11 cellular contexts compared by ENCODE assay signal in the genomic region with DNA sequence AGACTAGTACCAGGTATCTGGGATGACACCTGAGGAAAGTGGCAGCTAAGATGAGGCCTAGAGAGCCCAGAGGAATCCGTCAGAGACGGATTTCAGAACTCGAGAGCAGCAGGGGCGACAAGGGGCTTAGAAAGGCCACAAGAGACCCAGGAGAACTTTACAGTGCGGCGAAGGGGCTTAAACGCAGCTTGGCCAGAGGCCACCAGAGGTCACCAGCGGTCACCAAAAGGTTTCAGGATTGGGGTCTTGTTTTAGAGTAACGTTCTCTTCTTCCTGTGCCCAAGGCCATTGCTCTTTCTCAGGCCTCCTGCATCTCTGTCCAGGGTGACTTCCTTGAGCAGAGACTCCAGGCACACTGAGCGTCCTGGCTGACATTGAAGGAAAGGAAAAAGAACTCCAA. TPM values are rescaled to one million over a fixed set of nuclear protein-coding genes. Genes with fewer than 3 reads are reported as not detected.
DNase-seq lines count a peak whose midpoint lies in the region; ATAC-seq, FAIRE-seq and TF ChIP-seq lines count a peak whose summit lies in the region.
"Had no signal": no experiment of that assay in that cellular context is flagged by ENCODE, and none has a peak within 500 bp of the region (broad histone marks: within the 10 kb centered on the region; RNA-seq: fewer than 3 reads in every experiment).

No MANE protein-coding gene starts in this region.

- peak overlapping the region; percentile 95 for H3K4me2 ChIP-seq in BLaER1

- peaks cover 11% of the 10 kb centered on the region; the same call in 1 of the 2 replicates for H4K20me1 ChIP-seq in BLaER1

- peak overlapping the region; percentile 48; the same call in 1 of the 2 replicates for H3K9ac ChIP-seq in BLaER1
- no peak overlapping the region for H3K9ac ChIP-seq in endodermal cell (ENCODE audit: extremely low read depth, low read length, poor library complexity, severe bottlenecking)

- no peaks in the 10 kb centered on the region for H3K9me3 Mint-ChIP-seq in endodermal cell
- H3K9me3 Mint-ChIP-seq: stimulated activated naive CD8-positive, alpha-beta T cell treated with anti-CD3 and anti-CD28 coated beads, Interleukin-15, Interleukin-2, amounts not matched to agents 100 ng/mL and 50 ng/mL, for 24 hours had no signal

- no peak for TF ChIP-seq POLR2A in H54 (IDR thresholded peaks at IDR 0.05; ENCODE audit: low read depth, low read length)

- H3K4me3 ChIP-seq in BLaER1 (no peak overlapping the region), GM06990 (replicated peaks; ENCODE audit: low read depth, low read length) (no peak overlapping the region), endodermal cell (ENCODE audit: low read length) (peak overlapping the region; percentile 99)
- H3K4me3 ChIP-seq: skin epidermis had no signal

- H3K27me3 Mint-ChIP-seq in endodermal cell (ENCODE audit: insufficient read depth): no peaks in the 10 kb centered on the region
- H3K27me3 Mint-ChIP-seq: stimulated activated naive CD8-positive, alpha-beta T cell treated with anti-CD3 and anti-CD28 coated beads, Interleukin-15, Interleukin-2, amounts not matched to agents 100 ng/mL and 50 ng/mL, for 24 hours had no signal

- peaks cover 1% of the 10 kb centered on the region for H3K36me3 Mint-ChIP-seq in endodermal cell (ENCODE audit: low read depth)

- H3K27ac ChIP-seq in BLaER1: no peak overlapping the region
- no peak overlapping the region for H3K27ac ChIP-seq in endodermal cell (ENCODE audit: low read depth, low read length)
- H3K27ac ChIP-seq: skin epidermis had no signal

- no peak overlapping the region for H3K27ac Mint-ChIP-seq in endodermal cell
- H3K27ac Mint-ChIP-seq: stimulated activated naive CD8-positive, alpha-beta T cell treated with anti-CD3 and anti-CD28 coated beads, Interleukin-15, Interleukin-2, amounts not matched to agents 100 ng/mL and 50 ng/mL, for 24 hours had no signal

- no peak for FAIRE-seq in H54 (lab: Jason Lieb, UNC)

- no peaks in the 10 kb centered on the region for H3K27me3 ChIP-seq in BLaER1
- H3K27me3 ChIP-seq in GM06990 (replicated peaks; ENCODE audit: control insufficient read depth, insufficient read depth, low read length): no peaks in the 10 kb centered on the region
- H3K27me3 ChIP-seq in endodermal cell (ENCODE audit: control insufficient read depth, insufficient read depth, low read length, poor library complexity, severe bottlenecking): no peaks in the 10 kb centered on the region

- H3K9me3 ChIP-seq in BLaER1: no peaks in the 10 kb centered on the region
- no peaks in the 10 kb centered on the region for H3K9me3 ChIP-seq in endodermal cell (ENCODE audit: control insufficient read depth, low read length)

- WGBS in endodermal cell (ENCODE audit: insufficient coverage in 1 of 2, insufficient read length in 1 of 2), 2 experiments: 28 to 38% methylated on average over 6 to 10 of the region's 10 CpGs

- H3K4me1 ChIP-seq in BLaER1 (peaks cover 38% of the 10 kb centered on the region), endodermal cell (ENCODE audit: control insufficient read depth, insufficient read depth, low read length) (peaks cover 12% of the 10 kb centered on the region)

- ATAC-seq in HG02938 (IDR thresholded peaks at IDR 0.05; ENCODE audit: unreplicated experiment): no peak

- DNase-seq in GM06990 (ENCODE audit: extremely low read depth, insufficient read length) (no peak), NOMO-1 treated with dmso at 0.1 percent for 144 hours (lab: John Stamatoyannopoulos, UW; ENCODE audit: unreplicated experiment) (peak; percentile 16), endodermal cell (peak; percentile 92), GM19240 (ENCODE audit: insufficient read length, low spot score) (no peak), H54 (ENCODE audit: insufficient read length, low spot score) (no peak), NCI-H1436 (lab: John Stamatoyannopoulos, UW) (no peak)
- DNase-seq: SHP77 had no signal

- peaks cover 17% of the 10 kb centered on the region for H3K4me1 Mint-ChIP-seq in endodermal cell

- H3K36me3 ChIP-seq in BLaER1 (0 out of 2 replicates have a peak, but pooled peaks cover 4% of the 10 kb centered on the region), GM06990 (ENCODE audit: control insufficient read depth, insufficient read depth, low read length) (no peaks in the 10 kb centered on the region), endodermal cell (ENCODE audit: control insufficient read depth, insufficient read depth, low read length) (no peaks in the 10 kb centered on the region)

- no peak overlapping the region for H3K4me3 Mint-ChIP-seq in endodermal cell

- TF ChIP-seq CTCF in GM06990 (IDR thresholded peaks at IDR 0.05; ENCODE audit: insufficient read depth, low read length, poor library complexity, severe bottlenecking) (peak; percentile 54), endodermal cell (conservative IDR thresholded peaks at IDR 0.05) (peak; percentile 82)

RNA-seq across cellular contexts. Expression of a gene that starts 2.2 kb away (rescaled TPM):
- total RNA-seq in endodermal cell: 1 to 10 TPM; 3.8 TPM
- polyA plus RNA-seq in endodermal cell (2013, experiment 1 of 2): 2.9 TPM
- polyA plus RNA-seq in endodermal cell (2013, experiment 2 of 2): 2.5 TPM

RNA-seq across cellular contexts. Expression of a gene that starts 23.8 kb away (rescaled TPM):
- 10 to 100 TPM; 27.5 to 28.0 TPM for total RNA-seq in endodermal cell
- polyA plus RNA-seq in endodermal cell (2013, experiment 1 of 2): 35.3 TPM
- polyA plus RNA-seq in endodermal cell (2013, experiment 2 of 2): 36.1 TPM

RNA-seq across cellular contexts. Expression of a gene that starts 24.3 kb away (rescaled TPM):
- total RNA-seq in endodermal cell: 10 to 100 TPM; 12.6 to 16.4 TPM
- polyA plus RNA-seq in endodermal cell (2013, experiment 1 of 2): 17.8 TPM
- polyA plus RNA-seq in endodermal cell (2013, experiment 2 of 2): 19.7 TPM

RNA-seq across cellular contexts. Expression of a gene that starts 33.6 kb away (rescaled TPM):
- total RNA-seq in endodermal cell: 1 to 10 TPM; 5.2 to 5.9 TPM
- polyA plus RNA-seq in endodermal cell (2013, experiment 1 of 2): 5.0 TPM
- 4.1 TPM for polyA plus RNA-seq in endodermal cell (2013, experiment 2 of 2)

RNA-seq across cellular contexts. Expression of a gene that starts 50.2 kb away (rescaled TPM):
- total RNA-seq in endodermal cell: 10 to 100 TPM; 14.4 to 16.1 TPM
- 7.5 TPM for polyA plus RNA-seq in endodermal cell (2013, experiment 1 of 2)
- 8.4 TPM for polyA plus RNA-seq in endodermal cell (2013, experiment 2 of 2)

Comparison
In these comparisons a context has a peak if more than half of its experiments do, and no peak if none do; other contexts are left out.
1. DNase-seq: peak in NOMO-1 treated with dmso at 0.1 percent for 144 hours (single experiment) and endodermal cell (single experiment); none in GM06990 (single experiment), GM19240 (single experiment), H54 (single experiment) and NCI-H1436 (single experiment).